Comparison of ENCODE assay signal across 1 cellular context in the genomic region with DNA sequence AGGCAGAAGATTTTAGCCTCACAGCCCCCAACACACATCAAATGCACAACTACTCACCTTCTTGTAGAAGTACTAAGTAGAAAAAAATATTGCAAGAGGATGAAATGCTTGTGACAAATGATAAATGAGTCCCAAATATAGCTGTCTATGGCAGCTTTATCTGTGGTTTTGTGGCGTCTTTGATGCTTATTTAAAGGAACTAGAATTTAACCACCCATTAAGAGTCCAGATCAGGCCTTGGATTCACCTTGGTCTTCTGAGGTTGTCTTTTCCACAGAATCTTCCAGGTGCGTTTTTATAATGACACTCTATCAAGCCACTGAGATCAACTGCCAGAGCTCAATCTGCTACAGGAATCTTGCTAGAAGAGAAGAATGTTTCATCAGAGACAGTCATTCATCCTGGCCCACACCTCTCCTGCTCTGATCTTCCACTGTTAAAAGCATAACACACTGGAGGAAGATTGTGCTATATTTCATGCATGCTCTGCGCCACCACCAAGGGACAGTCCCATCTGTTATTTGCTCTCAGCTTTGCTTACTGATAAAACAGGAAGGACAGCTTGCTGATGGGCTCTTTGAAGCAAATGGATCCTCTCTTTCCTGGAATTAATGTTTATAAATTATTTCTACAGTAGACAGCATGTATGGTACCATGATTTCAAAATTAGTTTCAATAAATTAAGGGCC.
A peak's percentile ranks its signal among the peaks of the same experiment; 100 is the strongest.
TF ChIP-seq lines count a peak whose summit lies in the region.

No MANE protein-coding gene starts in this region.

TF ChIP-seq in HepG2, 621 proteins besides CTCF, POLR2A, EP300 and RAD21 (continued from another document and continues in another):
- peak; percentile 51; the same call in 1 of the 2 replicates for TF ChIP-seq HDAC2 (CRISPR knock-in tag; IDR thresholded peaks at IDR 0.05)
- TF ChIP-seq, protein P1, sequence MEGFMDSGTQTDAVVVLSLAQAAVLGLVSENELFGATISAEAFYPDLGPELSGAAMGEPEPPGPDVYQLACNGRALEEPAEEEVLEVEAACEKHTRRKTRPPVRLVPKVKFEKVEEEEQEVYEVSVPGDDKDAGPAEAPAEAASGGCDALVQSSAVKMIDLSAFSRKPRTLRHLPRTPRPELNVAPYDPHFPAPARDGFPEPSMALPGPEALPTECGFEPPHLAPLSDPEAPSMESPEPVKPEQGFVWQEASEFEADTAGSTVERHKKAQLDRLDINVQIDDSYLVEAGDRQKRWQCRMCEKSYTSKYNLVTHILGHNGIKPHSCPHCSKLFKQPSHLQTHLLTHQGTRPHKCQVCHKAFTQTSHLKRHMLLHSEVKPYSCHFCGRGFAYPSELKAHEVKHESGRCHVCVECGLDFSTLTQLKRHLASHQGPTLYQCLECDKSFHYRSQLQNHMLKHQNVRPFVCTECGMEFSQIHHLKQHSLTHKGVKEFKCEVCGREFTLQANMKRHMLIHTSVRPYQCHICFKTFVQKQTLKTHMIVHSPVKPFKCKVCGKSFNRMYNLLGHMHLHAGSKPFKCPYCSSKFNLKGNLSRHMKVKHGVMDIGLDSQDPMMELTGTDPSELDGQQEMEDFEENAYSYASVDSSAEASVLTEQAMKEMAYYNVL (CRISPR knock-in tag; IDR thresholded peaks at IDR 0.05; ENCODE audit: borderline replicate concordance), result peak; percentile 83; the same call in 1 of the 2 replicates
- TF ChIP-seq NFKBIZ (CRISPR knock-in tag; IDR thresholded peaks at IDR 0.05), result peak; percentile 90; the same call in 1 of the 2 replicates
- TF ChIP-seq, protein P2, sequence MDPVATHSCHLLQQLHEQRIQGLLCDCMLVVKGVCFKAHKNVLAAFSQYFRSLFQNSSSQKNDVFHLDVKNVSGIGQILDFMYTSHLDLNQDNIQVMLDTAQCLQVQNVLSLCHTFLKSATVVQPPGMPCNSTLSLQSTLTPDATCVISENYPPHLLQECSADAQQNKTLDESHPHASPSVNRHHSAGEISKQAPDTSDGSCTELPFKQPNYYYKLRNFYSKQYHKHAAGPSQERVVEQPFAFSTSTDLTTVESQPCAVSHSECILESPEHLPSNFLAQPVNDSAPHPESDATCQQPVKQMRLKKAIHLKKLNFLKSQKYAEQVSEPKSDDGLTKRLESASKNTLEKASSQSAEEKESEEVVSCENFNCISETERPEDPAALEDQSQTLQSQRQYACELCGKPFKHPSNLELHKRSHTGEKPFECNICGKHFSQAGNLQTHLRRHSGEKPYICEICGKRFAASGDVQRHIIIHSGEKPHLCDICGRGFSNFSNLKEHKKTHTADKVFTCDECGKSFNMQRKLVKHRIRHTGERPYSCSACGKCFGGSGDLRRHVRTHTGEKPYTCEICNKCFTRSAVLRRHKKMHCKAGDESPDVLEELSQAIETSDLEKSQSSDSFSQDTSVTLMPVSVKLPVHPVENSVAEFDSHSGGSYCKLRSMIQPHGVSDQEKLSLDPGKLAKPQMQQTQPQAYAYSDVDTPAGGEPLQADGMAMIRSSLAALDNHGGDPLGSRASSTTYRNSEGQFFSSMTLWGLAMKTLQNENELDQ (CRISPR knock-in tag; IDR thresholded peaks at IDR 0.05; ENCODE audit: borderline replicate concordance), result no peak
- TF ChIP-seq, protein P3, sequence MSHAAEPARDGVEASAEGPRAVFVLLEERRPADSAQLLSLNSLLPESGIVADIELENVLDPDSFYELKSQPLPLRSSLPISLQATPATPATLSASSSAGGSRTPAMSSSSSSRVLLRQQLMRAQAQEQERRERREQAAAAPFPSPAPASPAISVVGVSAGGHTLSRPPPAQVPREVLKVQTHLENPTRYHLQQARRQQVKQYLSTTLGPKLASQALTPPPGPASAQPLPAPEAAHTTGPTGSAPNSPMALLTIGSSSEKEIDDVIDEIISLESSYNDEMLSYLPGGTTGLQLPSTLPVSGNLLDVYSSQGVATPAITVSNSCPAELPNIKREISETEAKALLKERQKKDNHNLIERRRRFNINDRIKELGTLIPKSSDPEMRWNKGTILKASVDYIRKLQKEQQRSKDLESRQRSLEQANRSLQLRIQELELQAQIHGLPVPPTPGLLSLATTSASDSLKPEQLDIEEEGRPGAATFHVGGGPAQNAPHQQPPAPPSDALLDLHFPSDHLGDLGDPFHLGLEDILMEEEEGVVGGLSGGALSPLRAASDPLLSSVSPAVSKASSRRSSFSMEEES (CRISPR knock-in tag; IDR thresholded peaks at IDR 0.05), result no peak
- no peak for TF ChIP-seq ZNF563 (CRISPR knock-in tag; IDR thresholded peaks at IDR 0.05)
- TF ChIP-seq ARNTL (CRISPR knock-in tag; IDR thresholded peaks at IDR 0.05), result no peak
- peak; percentile 73 for TF ChIP-seq TARDBP (CRISPR knock-in tag; IDR thresholded peaks at IDR 0.05)
- TF ChIP-seq MTA3 (CRISPR knock-in tag; IDR thresholded peaks at IDR 0.05), result no peak
- peak; percentile 59 for TF ChIP-seq MED1 (CRISPR knock-in tag; IDR thresholded peaks at IDR 0.05)
- no peak for TF ChIP-seq BCL6 (CRISPR knock-in tag; IDR thresholded peaks at IDR 0.05)
- peak; percentile 36 for TF ChIP-seq TEAD3 (CRISPR knock-in tag; optimal IDR thresholded peaks at IDR 0.05; ENCODE audit: borderline replicate concordance)
- TF ChIP-seq ZNF891 (CRISPR knock-in tag; IDR thresholded peaks at IDR 0.05), result no peak
- no peak for TF ChIP-seq ZFP36L2 (CRISPR knock-in tag; IDR thresholded peaks at IDR 0.05)
- peak; percentile 45 for TF ChIP-seq RBFOX2 (IDR thresholded peaks at IDR 0.05; ENCODE audit: low read depth, low read length)
- TF ChIP-seq, protein P4, sequence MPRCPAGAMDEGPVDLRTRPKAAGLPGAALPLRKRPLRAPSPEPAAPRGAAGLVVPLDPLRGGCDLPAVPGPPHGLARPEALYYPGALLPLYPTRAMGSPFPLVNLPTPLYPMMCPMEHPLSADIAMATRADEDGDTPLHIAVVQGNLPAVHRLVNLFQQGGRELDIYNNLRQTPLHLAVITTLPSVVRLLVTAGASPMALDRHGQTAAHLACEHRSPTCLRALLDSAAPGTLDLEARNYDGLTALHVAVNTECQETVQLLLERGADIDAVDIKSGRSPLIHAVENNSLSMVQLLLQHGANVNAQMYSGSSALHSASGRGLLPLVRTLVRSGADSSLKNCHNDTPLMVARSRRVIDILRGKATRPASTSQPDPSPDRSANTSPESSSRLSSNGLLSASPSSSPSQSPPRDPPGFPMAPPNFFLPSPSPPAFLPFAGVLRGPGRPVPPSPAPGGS (CRISPR knock-in tag; IDR thresholded peaks at IDR 0.05), result peak; percentile 81
- TF ChIP-seq, protein P5, sequence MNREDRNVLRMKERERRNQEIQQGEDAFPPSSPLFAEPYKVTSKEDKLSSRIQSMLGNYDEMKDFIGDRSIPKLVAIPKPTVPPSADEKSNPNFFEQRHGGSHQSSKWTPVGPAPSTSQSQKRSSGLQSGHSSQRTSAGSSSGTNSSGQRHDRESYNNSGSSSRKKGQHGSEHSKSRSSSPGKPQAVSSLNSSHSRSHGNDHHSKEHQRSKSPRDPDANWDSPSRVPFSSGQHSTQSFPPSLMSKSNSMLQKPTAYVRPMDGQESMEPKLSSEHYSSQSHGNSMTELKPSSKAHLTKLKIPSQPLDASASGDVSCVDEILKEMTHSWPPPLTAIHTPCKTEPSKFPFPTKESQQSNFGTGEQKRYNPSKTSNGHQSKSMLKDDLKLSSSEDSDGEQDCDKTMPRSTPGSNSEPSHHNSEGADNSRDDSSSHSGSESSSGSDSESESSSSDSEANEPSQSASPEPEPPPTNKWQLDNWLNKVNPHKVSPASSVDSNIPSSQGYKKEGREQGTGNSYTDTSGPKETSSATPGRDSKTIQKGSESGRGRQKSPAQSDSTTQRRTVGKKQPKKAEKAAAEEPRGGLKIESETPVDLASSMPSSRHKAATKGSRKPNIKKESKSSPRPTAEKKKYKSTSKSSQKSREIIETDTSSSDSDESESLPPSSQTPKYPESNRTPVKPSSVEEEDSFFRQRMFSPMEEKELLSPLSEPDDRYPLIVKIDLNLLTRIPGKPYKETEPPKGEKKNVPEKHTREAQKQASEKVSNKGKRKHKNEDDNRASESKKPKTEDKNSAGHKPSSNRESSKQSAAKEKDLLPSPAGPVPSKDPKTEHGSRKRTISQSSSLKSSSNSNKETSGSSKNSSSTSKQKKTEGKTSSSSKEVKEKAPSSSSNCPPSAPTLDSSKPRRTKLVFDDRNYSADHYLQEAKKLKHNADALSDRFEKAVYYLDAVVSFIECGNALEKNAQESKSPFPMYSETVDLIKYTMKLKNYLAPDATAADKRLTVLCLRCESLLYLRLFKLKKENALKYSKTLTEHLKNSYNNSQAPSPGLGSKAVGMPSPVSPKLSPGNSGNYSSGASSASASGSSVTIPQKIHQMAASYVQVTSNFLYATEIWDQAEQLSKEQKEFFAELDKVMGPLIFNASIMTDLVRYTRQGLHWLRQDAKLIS (CRISPR knock-in tag; IDR thresholded peaks at IDR 0.05), result no peak
- TF ChIP-seq ZNF34 (CRISPR knock-in tag; IDR thresholded peaks at IDR 0.05; ENCODE audit: borderline replicate concordance), result no peak
- peak; percentile 42; the same call in 1 of the 2 replicates for TF ChIP-seq PPARG (CRISPR knock-in tag; conservative IDR thresholded peaks at IDR 0.05)
- TF ChIP-seq ZNF883 (CRISPR knock-in tag; IDR thresholded peaks at IDR 0.05; ENCODE audit: not compliant biosample characterization), result no peak
- no peak for TF ChIP-seq NFIB (CRISPR knock-in tag; IDR thresholded peaks at IDR 0.05; ENCODE audit: borderline replicate concordance)
- TF ChIP-seq MYNN (CRISPR knock-in tag; IDR thresholded peaks at IDR 0.05; ENCODE audit: low read depth), result no peak
- no peak for TF ChIP-seq ZNF263 (CRISPR knock-in tag; IDR thresholded peaks at IDR 0.05)
- TF ChIP-seq, protein P6, sequence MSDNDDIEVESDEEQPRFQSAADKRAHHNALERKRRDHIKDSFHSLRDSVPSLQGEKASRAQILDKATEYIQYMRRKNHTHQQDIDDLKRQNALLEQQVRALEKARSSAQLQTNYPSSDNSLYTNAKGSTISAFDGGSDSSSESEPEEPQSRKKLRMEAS (IDR thresholded peaks at IDR 0.05), result peak; percentile 26; the same call in 1 of the 2 replicates
- TF ChIP-seq ETV6 (CRISPR knock-in tag; conservative IDR thresholded peaks at IDR 0.05), result no peak
- TF ChIP-seq, protein P7, sequence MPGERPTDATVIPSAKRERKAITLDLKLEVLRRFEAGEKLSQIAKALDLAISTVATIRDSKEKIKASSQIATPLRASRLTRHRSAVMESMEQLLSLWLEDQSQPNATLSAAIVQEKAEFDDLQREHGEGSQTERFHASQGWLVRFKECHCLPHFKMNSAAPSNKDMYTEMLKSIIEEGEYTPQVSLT (CRISPR knock-in tag; IDR thresholded peaks at IDR 0.05; ENCODE audit: borderline replicate concordance, low read depth), result no peak
- no peak for TF ChIP-seq ZNF549 (CRISPR knock-in tag; IDR thresholded peaks at IDR 0.05)
- no peak; the same call in 1 of the 2 replicates for TF ChIP-seq STAG1 (CRISPR knock-in tag; IDR thresholded peaks at IDR 0.05)
- TF ChIP-seq ZNF331 (CRISPR knock-in tag; IDR thresholded peaks at IDR 0.05), result peak; percentile 15; the same call in 1 of the 2 replicates
- peak; percentile 48; the same call in 1 of the 2 replicates for TF ChIP-seq ETV5 (CRISPR knock-in tag; IDR thresholded peaks at IDR 0.05; ENCODE audit: borderline replicate concordance)
- TF ChIP-seq, protein P8, sequence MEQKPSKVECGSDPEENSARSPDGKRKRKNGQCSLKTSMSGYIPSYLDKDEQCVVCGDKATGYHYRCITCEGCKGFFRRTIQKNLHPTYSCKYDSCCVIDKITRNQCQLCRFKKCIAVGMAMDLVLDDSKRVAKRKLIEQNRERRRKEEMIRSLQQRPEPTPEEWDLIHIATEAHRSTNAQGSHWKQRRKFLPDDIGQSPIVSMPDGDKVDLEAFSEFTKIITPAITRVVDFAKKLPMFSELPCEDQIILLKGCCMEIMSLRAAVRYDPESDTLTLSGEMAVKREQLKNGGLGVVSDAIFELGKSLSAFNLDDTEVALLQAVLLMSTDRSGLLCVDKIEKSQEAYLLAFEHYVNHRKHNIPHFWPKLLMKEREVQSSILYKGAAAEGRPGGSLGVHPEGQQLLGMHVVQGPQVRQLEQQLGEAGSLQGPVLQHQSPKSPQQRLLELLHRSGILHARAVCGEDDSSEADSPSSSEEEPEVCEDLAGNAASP (CRISPR knock-in tag; IDR thresholded peaks at IDR 0.05; ENCODE audit: borderline replicate concordance), result no peak
- TF ChIP-seq ISL2 (CRISPR knock-in tag; IDR thresholded peaks at IDR 0.05), result peak; percentile 82
- TF ChIP-seq CREM (IDR thresholded peaks at IDR 0.05), result peak; percentile 33; the same call in 1 of the 2 replicates
- no peak for TF ChIP-seq CREM (CRISPR knock-in tag; IDR thresholded peaks at IDR 0.05)
- no peak for TF ChIP-seq NPAS2 (CRISPR knock-in tag; IDR thresholded peaks at IDR 0.05; ENCODE audit: borderline replicate concordance)
- no peak for TF ChIP-seq ZFYVE20 (CRISPR knock-in tag; IDR thresholded peaks at IDR 0.05; ENCODE audit: borderline replicate concordance, low read depth)
- TF ChIP-seq PHF21A (CRISPR knock-in tag; IDR thresholded peaks at IDR 0.05), result 0 out of 2 replicates have a peak, but pooled peaks have one; percentile 27
- TF ChIP-seq, protein P9, sequence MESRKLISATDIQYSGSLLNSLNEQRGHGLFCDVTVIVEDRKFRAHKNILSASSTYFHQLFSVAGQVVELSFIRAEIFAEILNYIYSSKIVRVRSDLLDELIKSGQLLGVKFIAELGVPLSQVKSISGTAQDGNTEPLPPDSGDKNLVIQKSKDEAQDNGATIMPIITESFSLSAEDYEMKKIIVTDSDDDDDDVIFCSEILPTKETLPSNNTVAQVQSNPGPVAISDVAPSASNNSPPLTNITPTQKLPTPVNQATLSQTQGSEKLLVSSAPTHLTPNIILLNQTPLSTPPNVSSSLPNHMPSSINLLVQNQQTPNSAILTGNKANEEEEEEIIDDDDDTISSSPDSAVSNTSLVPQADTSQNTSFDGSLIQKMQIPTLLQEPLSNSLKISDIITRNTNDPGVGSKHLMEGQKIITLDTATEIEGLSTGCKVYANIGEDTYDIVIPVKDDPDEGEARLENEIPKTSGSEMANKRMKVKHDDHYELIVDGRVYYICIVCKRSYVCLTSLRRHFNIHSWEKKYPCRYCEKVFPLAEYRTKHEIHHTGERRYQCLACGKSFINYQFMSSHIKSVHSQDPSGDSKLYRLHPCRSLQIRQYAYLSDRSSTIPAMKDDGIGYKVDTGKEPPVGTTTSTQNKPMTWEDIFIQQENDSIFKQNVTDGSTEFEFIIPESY (CRISPR knock-in tag; IDR thresholded peaks at IDR 0.05), result no peak
- peak; percentile 34; the same call in 1 of the 2 replicates for TF ChIP-seq SOX5 (CRISPR knock-in tag; IDR thresholded peaks at IDR 0.05; ENCODE audit: borderline replicate concordance)
- TF ChIP-seq, protein P10, sequence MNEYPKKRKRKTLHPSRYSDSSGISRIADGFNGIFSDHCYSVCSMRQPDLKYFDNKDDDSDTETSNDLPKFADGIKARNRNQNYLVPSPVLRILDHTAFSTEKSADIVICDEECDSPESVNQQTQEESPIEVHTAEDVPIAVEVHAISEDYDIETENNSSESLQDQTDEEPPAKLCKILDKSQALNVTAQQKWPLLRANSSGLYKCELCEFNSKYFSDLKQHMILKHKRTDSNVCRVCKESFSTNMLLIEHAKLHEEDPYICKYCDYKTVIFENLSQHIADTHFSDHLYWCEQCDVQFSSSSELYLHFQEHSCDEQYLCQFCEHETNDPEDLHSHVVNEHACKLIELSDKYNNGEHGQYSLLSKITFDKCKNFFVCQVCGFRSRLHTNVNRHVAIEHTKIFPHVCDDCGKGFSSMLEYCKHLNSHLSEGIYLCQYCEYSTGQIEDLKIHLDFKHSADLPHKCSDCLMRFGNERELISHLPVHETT (CRISPR knock-in tag; conservative IDR thresholded peaks at IDR 0.05), result no peak
- TF ChIP-seq, protein P11, sequence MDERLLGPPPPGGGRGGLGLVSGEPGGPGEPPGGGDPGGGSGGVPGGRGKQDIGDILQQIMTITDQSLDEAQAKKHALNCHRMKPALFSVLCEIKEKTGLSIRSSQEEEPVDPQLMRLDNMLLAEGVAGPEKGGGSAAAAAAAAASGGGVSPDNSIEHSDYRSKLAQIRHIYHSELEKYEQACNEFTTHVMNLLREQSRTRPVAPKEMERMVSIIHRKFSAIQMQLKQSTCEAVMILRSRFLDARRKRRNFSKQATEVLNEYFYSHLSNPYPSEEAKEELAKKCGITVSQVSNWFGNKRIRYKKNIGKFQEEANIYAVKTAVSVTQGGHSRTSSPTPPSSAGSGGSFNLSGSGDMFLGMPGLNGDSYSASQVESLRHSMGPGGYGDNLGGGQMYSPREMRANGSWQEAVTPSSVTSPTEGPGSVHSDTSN (CRISPR knock-in tag; IDR thresholded peaks at IDR 0.05), result no peak
- TF ChIP-seq FOXA3 (CRISPR knock-in tag; IDR thresholded peaks at IDR 0.05), result peak; percentile 53
